In the genomic region with DNA sequence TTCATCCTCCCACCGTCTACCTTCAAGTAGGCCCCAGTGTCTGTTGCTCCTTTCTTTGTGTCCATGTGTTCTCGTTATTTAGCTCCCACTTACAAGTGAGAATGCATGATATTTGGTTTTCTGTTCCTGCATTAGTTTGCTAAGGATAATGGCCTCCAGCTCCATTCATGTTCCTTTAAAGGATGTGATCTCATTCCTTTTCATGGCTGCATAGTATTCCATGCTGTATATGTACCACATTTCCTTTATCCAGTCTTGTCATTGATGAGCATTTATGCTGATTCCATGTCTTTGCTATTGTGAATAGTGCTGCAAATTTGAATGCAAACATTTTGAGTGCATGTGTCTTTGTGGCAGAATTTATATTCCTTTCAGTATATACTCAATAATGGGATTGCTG, we compare ENCODE assay signal across 28 cellular contexts.
"Had no signal": no experiment of that assay in that cellular context is flagged by ENCODE, and none has a peak within 500 bp of the region (broad histone marks: within the 10 kb centered on the region; RNA-seq: fewer than 3 reads in every experiment).

No MANE protein-coding gene starts in this region.

- FAIRE-seq: endometrium, endothelial cell of umbilical vein had no signal

- ATAC-seq: effector memory CD8-positive, alpha-beta T cell; esophagus mucosa; foreskin keratinocyte; gastrocnemius medialis; gastroesophageal sphincter; heart left ventricle; heart right ventricle had no signal

- H3K4me3 ChIP-seq: coronary artery, dorsolateral prefrontal cortex, esophagus muscularis mucosa, esophagus squamous epithelium, gastrocnemius medialis, gastroesophageal sphincter, heart left ventricle, heart right ventricle, hepatocyte had no signal

- H2AFZ ChIP-seq: hepatocyte had no signal

- H3K36me3 ChIP-seq: esophagus muscularis mucosa, esophagus squamous epithelium, gastrocnemius medialis, gastroesophageal sphincter, heart left ventricle, heart right ventricle had no signal

- H3K4me1 Mint-ChIP-seq: endodermal cell had no signal

- H3K27me3 ChIP-seq: dorsolateral prefrontal cortex, esophagus muscularis mucosa, esophagus squamous epithelium, foreskin keratinocyte, gastrocnemius medialis, gastroesophageal sphincter, heart left ventricle, heart right ventricle, hepatocyte had no signal

- DNase-seq: cortex of kidney; dermis blood vessel endothelial cell; dorsolateral prefrontal cortex; effector CD4-positive, alpha-beta T cell; effector CD8-positive, alpha-beta T cell; effector memory CD4-positive, alpha-beta T cell; effector memory CD8-positive, alpha-beta T cell; endodermal cell; erythroblast; esophagus squamous epithelium; foreskin fibroblast; foreskin keratinocyte; foreskin melanocyte; gastrocnemius medialis; glutamatergic neuron; head of caudate nucleus; heart left ventricle; heart right ventricle; hippocampal formation had no signal

- H3K27ac ChIP-seq: coronary artery, dorsolateral prefrontal cortex, epithelial cell of prostate, esophagus muscularis mucosa, esophagus squamous epithelium, foreskin keratinocyte, gastrocnemius medialis, gastroesophageal sphincter, heart left ventricle, heart right ventricle, hepatocyte had no signal

- H3K27me3 Mint-ChIP-seq: dendritic cell treated with granulocyte-macrophage colony-stimulating factor and Interleukin-4, amounts not matched to agents 40 ng/mL and 50 ng/mL, for 4 days had no signal

- H3K4me3 Mint-ChIP-seq: dendritic cell treated with granulocyte-macrophage colony-stimulating factor and Interleukin-4, amounts not matched to agents 40 ng/mL and 50 ng/mL, for 4 days; effector memory CD8-positive, alpha-beta T cell; endodermal cell had no signal

- H3K4me1 ChIP-seq: esophagus muscularis mucosa, esophagus squamous epithelium, foreskin keratinocyte, gastrocnemius medialis, gastroesophageal sphincter had no signal

- H3K27ac Mint-ChIP-seq: dendritic cell treated with granulocyte-macrophage colony-stimulating factor and Interleukin-4, amounts not matched to agents 40 ng/mL and 50 ng/mL, for 4 days; effector memory CD8-positive, alpha-beta T cell; endodermal cell had no signal

- H3K79me2 ChIP-seq: hepatocyte had no signal

- H3K4me2 ChIP-seq: hepatocyte had no signal
